3 cellular contexts compared by ENCODE assay signal in the genomic region with DNA sequence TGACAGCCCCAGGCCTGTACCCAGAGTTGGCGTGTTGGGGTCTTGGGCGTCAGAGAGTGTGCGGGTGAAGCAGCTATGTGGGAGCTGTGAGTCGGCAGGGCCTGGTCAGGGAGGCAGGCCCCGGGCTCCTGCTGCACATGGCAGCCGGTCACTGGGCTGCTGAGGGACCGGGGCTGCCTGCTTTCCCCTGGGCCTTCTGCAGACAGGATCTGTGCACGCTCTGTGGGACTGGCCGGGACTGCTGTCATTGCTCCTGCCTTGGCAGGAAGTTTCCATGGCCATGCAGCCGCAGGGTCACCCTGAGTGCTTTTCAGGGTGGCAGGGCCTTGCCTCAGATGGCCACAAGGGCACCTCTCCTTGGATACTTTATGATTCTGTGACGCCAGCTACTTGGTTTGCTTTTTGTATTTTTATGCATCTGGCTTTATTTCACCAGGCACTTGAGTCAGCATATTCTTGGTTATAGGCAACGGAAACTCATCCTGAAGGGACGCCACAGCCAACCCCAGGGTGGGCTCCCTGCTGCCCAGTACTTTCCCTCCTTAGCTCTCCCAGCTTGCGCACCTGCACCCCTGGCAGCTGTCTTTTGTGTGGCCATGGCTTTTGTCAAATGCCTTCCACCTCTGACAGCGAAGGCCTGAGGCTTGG.
TF ChIP-seq lines count a peak whose summit lies in the region.

No MANE protein-coding gene starts in this region.

TF ChIP-seq in A549, 52 proteins besides CTCF, POLR2A, EP300 and RAD21:
- TF ChIP-seq NR3C1 (IDR thresholded peaks at IDR 0.05) (no peak), MAFK (IDR thresholded peaks at IDR 0.05; ENCODE audit: partially characterized antibody) (peak; percentile 56), CEBPB (IDR thresholded peaks at IDR 0.05) (no peak), MYC (IDR thresholded peaks at IDR 0.05; ENCODE audit: borderline replicate concordance, low read length) (no peak), HEYL (CRISPR knock-in tag; IDR thresholded peaks at IDR 0.05) (no peak)
- TF ChIP-seq, protein P1, sequence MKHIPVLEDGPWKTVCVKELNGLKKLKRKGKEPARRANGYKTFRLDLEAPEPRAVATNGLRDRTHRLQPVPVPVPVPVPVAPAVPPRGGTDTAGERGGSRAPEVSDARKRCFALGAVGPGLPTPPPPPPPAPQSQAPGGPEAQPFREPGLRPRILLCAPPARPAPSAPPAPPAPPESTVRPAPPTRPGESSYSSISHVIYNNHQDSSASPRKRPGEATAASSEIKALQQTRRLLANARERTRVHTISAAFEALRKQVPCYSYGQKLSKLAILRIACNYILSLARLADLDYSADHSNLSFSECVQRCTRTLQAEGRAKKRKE (CRISPR knock-in tag; IDR thresholded peaks at IDR 0.05; ENCODE audit: low read depth), result no peak

TF ChIP-seq in GM23338, 12 proteins besides CTCF, POLR2A, EP300 and RAD21 (continues in another document):
- no peak for TF ChIP-seq ZNF462 (CRISPR knock-in tag; IDR thresholded peaks at IDR 0.05)
- no peak for TF ChIP-seq ZNF331 (CRISPR knock-in tag; IDR thresholded peaks at IDR 0.05; ENCODE audit: low read depth)
- TF ChIP-seq, protein P2, sequence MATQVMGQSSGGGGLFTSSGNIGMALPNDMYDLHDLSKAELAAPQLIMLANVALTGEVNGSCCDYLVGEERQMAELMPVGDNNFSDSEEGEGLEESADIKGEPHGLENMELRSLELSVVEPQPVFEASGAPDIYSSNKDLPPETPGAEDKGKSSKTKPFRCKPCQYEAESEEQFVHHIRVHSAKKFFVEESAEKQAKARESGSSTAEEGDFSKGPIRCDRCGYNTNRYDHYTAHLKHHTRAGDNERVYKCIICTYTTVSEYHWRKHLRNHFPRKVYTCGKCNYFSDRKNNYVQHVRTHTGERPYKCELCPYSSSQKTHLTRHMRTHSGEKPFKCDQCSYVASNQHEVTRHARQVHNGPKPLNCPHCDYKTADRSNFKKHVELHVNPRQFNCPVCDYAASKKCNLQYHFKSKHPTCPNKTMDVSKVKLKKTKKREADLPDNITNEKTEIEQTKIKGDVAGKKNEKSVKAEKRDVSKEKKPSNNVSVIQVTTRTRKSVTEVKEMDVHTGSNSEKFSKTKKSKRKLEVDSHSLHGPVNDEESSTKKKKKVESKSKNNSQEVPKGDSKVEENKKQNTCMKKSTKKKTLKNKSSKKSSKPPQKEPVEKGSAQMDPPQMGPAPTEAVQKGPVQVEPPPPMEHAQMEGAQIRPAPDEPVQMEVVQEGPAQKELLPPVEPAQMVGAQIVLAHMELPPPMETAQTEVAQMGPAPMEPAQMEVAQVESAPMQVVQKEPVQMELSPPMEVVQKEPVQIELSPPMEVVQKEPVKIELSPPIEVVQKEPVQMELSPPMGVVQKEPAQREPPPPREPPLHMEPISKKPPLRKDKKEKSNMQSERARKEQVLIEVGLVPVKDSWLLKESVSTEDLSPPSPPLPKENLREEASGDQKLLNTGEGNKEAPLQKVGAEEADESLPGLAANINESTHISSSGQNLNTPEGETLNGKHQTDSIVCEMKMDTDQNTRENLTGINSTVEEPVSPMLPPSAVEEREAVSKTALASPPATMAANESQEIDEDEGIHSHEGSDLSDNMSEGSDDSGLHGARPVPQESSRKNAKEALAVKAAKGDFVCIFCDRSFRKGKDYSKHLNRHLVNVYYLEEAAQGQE (IDR thresholded peaks at IDR 0.05; ENCODE audit: unreplicated experiment), result no peak
- no peak for TF ChIP-seq JUNB (IDR thresholded peaks at IDR 0.05; ENCODE audit: unreplicated experiment)
- TF ChIP-seq POLR2AphosphoS5 (IDR thresholded peaks at IDR 0.05; ENCODE audit: low read depth), result no peak
- no peak for TF ChIP-seq EZH2 (IDR thresholded peaks at IDR 0.05; ENCODE audit: low read depth, unreplicated experiment)
- no peak for TF ChIP-seq CREB1 (CRISPR knock-in tag; IDR thresholded peaks at IDR 0.05; ENCODE audit: low read depth)
- no peak for TF ChIP-seq NANOG (IDR thresholded peaks at IDR 0.05; ENCODE audit: borderline replicate concordance)
- TF ChIP-seq STAT1 (IDR thresholded peaks at IDR 0.05; ENCODE audit: unreplicated experiment), result no peak

TF ChIP-seq in K562, 482 proteins besides CTCF, POLR2A, EP300 and RAD21:
- TF ChIP-seq C11orf30 (IDR thresholded peaks at IDR 0.05; ENCODE audit: low read depth) (0 out of 2 replicates have a peak, but pooled peaks have one; percentile 22), KLF13 (tag; IDR thresholded peaks at IDR 0.05; ENCODE audit: borderline replicate concordance, low read depth) (no peak), ZNF695 (CRISPR knock-in tag; IDR thresholded peaks at IDR 0.05) (no peak), HNRNPK (IDR thresholded peaks at IDR 0.05; ENCODE audit: low read depth, low read length, poor library complexity, severe bottlenecking) (no peak), U2AF2 (optimal IDR thresholded peaks at IDR 0.05; ENCODE audit: low read depth, low read length) (no peak), BRF2 (IDR thresholded peaks at IDR 0.05; ENCODE audit: borderline replicate concordance, insufficient read depth, insufficient read length) (no peak), ZNF174 (CRISPR knock-in tag; IDR thresholded peaks at IDR 0.05) (no peak), MED1 (CRISPR knock-in tag; IDR thresholded peaks at IDR 0.05; ENCODE audit: borderline replicate concordance) (no peak), SUPT5H (IDR thresholded peaks at IDR 0.05) (no peak), PPARD (CRISPR knock-in tag; IDR thresholded peaks at IDR 0.05) (no peak), ZNF639 (CRISPR knock-in tag; conservative IDR thresholded peaks at IDR 0.05 in 1 of 2, IDR thresholded peaks at IDR 0.05 in 1 of 2) (0 out of 4 replicates have a peak, but pooled peaks of 1 of the 2 experiments have one; percentile 6), ZNF316 (IDR thresholded peaks at IDR 0.05) (peak; percentile 56)
- TF ChIP-seq, protein P3, sequence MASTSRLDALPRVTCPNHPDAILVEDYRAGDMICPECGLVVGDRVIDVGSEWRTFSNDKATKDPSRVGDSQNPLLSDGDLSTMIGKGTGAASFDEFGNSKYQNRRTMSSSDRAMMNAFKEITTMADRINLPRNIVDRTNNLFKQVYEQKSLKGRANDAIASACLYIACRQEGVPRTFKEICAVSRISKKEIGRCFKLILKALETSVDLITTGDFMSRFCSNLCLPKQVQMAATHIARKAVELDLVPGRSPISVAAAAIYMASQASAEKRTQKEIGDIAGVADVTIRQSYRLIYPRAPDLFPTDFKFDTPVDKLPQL (IDR thresholded peaks at IDR 0.05; ENCODE audit: extremely low read depth, insufficient read length), result no peak
